Comparison of ENCODE assay signal across 23 cellular contexts in the genomic region with DNA sequence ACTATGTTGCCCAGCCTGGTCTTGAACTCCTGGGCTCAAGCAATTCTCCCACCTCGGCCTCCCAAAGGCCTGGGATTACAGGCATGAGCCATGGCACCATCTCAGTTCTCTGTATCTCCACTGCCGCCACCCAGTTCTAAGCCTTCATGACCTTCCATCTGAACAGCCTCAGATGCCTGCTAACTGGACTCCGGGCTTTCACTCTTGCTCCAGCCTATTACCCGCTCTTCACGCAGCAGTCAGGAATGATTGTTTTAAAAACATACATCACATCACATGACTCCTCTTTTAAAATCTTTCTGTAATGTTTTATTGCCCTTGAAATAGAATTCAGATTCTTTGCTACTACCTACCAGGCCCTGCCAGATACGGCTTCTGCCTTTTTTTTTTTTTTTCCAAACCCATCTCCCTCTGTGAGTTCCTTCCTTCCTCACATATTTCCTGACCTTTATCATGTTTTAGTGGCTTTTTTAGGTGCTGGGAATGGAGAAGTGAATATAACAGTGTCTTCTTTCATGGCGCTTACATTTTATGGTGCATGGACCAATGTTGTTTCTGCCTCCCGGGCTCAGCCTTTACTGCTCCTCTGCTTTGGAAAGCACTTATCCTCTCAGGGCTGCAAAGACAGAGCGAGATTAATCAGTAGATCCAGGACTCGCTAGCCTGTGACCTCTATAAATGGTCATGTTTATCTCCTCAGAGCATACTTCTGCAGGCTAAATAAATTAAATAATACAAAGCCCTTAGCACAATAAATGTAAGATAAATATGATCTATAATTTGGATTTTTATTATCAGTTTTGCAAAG.
DNase-seq lines count a peak whose midpoint lies in the region; ATAC-seq and TF ChIP-seq lines count a peak whose summit lies in the region.
"Had no signal": no experiment of that assay in that cellular context is flagged by ENCODE, and none has a peak within 500 bp of the region (broad histone marks: within the 10 kb centered on the region; RNA-seq: fewer than 3 reads in every experiment).

No MANE protein-coding gene starts in this region.

- CTCF ChIA-PET in RWPE1 (lab: Yijun Ruan, JAX): no interaction called here

- ATAC-seq in SK-N-SH treated with all-trans-retinoic acid at 6 μM for 48 hours: peak; percentile 34; the same call in 1 of the 3 replicates
- no peak for ATAC-seq in GM19395 (IDR thresholded peaks at IDR 0.05; ENCODE audit: unreplicated experiment)
- ATAC-seq: CD8-positive, alpha-beta T cell had no signal

- no peak overlapping the region for H3K9ac ChIP-seq in muscle layer of colon (ENCODE audit: low read length)

- H3K27ac ChIP-seq in muscle layer of colon (ENCODE audit: low read depth, low read length): peak overlapping the region; percentile 21
- H3K27ac ChIP-seq in RWPE1: no peak overlapping the region
- H3K27ac ChIP-seq in brain microvascular endothelial cell: no peak overlapping the region
- H3K27ac ChIP-seq: 22Rv1 had no signal

- POLR2A ChIA-PET in RWPE1 (lab: Yijun Ruan, JAX; ENCODE audit: low non-redundant PET): no interaction called here

- TF ChIP-seq CTCF in RWPE1 (conservative IDR thresholded peaks at IDR 0.05; ENCODE audit: low read depth) (no peak), brain microvascular endothelial cell (IDR thresholded peaks at IDR 0.05; ENCODE audit: low read depth, low read length, missing control alignments) (no peak)

- no peaks in the 10 kb centered on the region for H3K9me3 ChIP-seq in muscle layer of colon (ENCODE audit: low read length)

- peaks cover 11% of the 10 kb centered on the region for H3K4me1 ChIP-seq in muscle layer of colon (ENCODE audit: insufficient read depth, low read length)

- H3K27me3 ChIP-seq in muscle layer of colon (ENCODE audit: control insufficient read depth in 1 of 2, insufficient read depth in 2 of 2, low read length in 2 of 2): no peaks in the 10 kb centered on the region
- H3K27me3 ChIP-seq in brain microvascular endothelial cell (replicated peaks): no peaks in the 10 kb centered on the region

- H3K4me3 ChIP-seq in muscle layer of colon (ENCODE audit: low read depth in 1 of 2, low read length in 2 of 2) (no peak overlapping the region), brain microvascular endothelial cell (ENCODE audit: low read depth, low read length) (no peak overlapping the region)

- in situ Hi-C loops in brain microvascular endothelial cell (cut with HindIII; ENCODE audit: low pct_ligation_motif_present, low sequenced_read_pairs): no loop called here

- DNase-seq in NCI-H82 (lab: John Stamatoyannopoulos, UW) (peak; percentile 4), NCI-H82 treated with DMSO at 0.1 percent for 48 hours (lab: John Stamatoyannopoulos, UW; ENCODE audit: unreplicated experiment) (no peak), RWPE1 (ENCODE audit: low spot score) (no peak), HK-2 (ENCODE audit: unreplicated experiment) (no peak), brain microvascular endothelial cell (no peak)
- DNase-seq: C1 segment of cervical spinal cord; CD8-positive, alpha-beta T cell; DMS153; GOT3; HCEC 1CT; KBM-7; MM.1S; NCI-H1048; NCI-H1436; NCI-H187 treated with DMSO at 0.1 percent for 48 hours; NCI-H2227 treated with DMSO at 0.1 percent for 48 hours; NCI-H510A; NK-92 treated with Interleukin-12 subunit alpha and Interleukin-12 subunit beta, amount 100 ng/mL, for 24 hours; SIG-M5 had no signal

- no peaks in the 10 kb centered on the region for H3K36me3 ChIP-seq in muscle layer of colon (ENCODE audit: insufficient read depth, low read length)
- H3K36me3 ChIP-seq in brain microvascular endothelial cell (replicated peaks): no peaks in the 10 kb centered on the region

TF ChIP-seq in SK-N-SH treated with all-trans-retinoic acid at 6 μM for 48 hours, 23 proteins besides CTCF, POLR2A, EP300 and RAD21:
- TF ChIP-seq ZNF8 (CRISPR knock-in tag; IDR thresholded peaks at IDR 0.05) (no peak), ZC3H10 (CRISPR knock-in tag; IDR thresholded peaks at IDR 0.05) (no peak), ISL1 (CRISPR knock-in tag; IDR thresholded peaks at IDR 0.05) (0 out of 2 replicates have a peak, but pooled peaks have one; percentile 13), ZNF565 (CRISPR knock-in tag; conservative IDR thresholded peaks at IDR 0.05; ENCODE audit: low read depth) (no peak), TOX (CRISPR knock-in tag; IDR thresholded peaks at IDR 0.05; ENCODE audit: borderline replicate concordance) (no peak), ARNTL (CRISPR knock-in tag; IDR thresholded peaks at IDR 0.05; ENCODE audit: borderline replicate concordance, low read depth) (no peak), ZNF70 (CRISPR knock-in tag; IDR thresholded peaks at IDR 0.05) (no peak), TCF4 (CRISPR knock-in tag; IDR thresholded peaks at IDR 0.05; ENCODE audit: borderline replicate concordance) (peak; percentile 46), ESRRG (CRISPR knock-in tag; IDR thresholded peaks at IDR 0.05) (no peak), GLIS3 (CRISPR knock-in tag; IDR thresholded peaks at IDR 0.05) (no peak)
- TF ChIP-seq, protein P1, sequence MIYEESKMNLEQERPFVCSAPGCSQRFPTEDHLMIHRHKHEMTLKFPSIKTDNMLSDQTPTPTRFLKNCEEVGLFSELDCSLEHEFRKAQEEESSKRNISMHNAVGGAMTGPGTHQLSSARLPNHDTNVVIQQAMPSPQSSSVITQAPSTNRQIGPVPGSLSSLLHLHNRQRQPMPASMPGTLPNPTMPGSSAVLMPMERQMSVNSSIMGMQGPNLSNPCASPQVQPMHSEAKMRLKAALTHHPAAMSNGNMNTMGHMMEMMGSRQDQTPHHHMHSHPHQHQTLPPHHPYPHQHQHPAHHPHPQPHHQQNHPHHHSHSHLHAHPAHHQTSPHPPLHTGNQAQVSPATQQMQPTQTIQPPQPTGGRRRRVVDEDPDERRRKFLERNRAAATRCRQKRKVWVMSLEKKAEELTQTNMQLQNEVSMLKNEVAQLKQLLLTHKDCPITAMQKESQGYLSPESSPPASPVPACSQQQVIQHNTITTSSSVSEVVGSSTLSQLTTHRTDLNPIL (CRISPR knock-in tag; IDR thresholded peaks at IDR 0.05; ENCODE audit: low read depth): no peak
